Comparison of ENCODE assay signal across 1 cellular context in the genomic region with DNA sequence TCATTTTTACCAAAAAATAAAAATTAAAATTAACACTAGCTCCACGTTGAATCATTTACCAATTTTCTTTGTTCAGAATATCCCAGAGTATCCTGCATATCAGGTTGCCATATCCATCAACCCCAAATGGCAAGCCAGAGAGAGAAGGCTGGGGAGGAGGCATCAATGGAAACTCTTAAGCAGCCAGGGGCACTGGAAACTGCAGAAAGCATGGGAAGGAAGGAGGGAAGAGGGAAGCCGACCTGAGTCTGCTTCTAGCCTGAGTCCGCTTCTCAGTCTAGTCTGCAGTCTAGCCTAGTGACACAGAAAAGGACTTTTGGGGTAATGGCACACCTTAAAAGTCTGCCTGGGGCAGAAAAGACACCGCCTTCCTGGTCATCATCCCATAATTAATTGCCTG.
TF ChIP-seq lines count a peak whose summit lies in the region.

No MANE protein-coding gene starts in this region.

TF ChIP-seq in IMR-90, 13 proteins besides CTCF, POLR2A, EP300 and RAD21:
- TF ChIP-seq NFE2L2 (IDR thresholded peaks at IDR 0.05; ENCODE audit: low read depth, low read length) = no peak
- TF ChIP-seq ELK1 (IDR thresholded peaks at IDR 0.05; ENCODE audit: borderline replicate concordance, low read depth, low read length) = no peak
- no peak for TF ChIP-seq MXI1 (IDR thresholded peaks at IDR 0.05; ENCODE audit: borderline replicate concordance, low read depth, low read length)
- no peak for TF ChIP-seq USF2 (IDR thresholded peaks at IDR 0.05; ENCODE audit: low read depth, low read length)
- TF ChIP-seq CHD1 (IDR thresholded peaks at IDR 0.05; ENCODE audit: low read depth, low read length) = no peak
- TF ChIP-seq RCOR1 (IDR thresholded peaks at IDR 0.05; ENCODE audit: insufficient replicate concordance, low read length) = no peak
- TF ChIP-seq BHLHE40 (IDR thresholded peaks at IDR 0.05; ENCODE audit: low read depth, low read length) = no peak
- no peak for TF ChIP-seq CEBPB (IDR thresholded peaks at IDR 0.05; ENCODE audit: low read depth, low read length)
- no peak for TF ChIP-seq SMC3 (IDR thresholded peaks at IDR 0.05; ENCODE audit: low read depth, low read length)
- no peak for TF ChIP-seq RFX5 (IDR thresholded peaks at IDR 0.05; ENCODE audit: low read depth, low read length)
TF ChIP-seq in IMR-90: peak in this region for 0.
